In the genomic region with DNA sequence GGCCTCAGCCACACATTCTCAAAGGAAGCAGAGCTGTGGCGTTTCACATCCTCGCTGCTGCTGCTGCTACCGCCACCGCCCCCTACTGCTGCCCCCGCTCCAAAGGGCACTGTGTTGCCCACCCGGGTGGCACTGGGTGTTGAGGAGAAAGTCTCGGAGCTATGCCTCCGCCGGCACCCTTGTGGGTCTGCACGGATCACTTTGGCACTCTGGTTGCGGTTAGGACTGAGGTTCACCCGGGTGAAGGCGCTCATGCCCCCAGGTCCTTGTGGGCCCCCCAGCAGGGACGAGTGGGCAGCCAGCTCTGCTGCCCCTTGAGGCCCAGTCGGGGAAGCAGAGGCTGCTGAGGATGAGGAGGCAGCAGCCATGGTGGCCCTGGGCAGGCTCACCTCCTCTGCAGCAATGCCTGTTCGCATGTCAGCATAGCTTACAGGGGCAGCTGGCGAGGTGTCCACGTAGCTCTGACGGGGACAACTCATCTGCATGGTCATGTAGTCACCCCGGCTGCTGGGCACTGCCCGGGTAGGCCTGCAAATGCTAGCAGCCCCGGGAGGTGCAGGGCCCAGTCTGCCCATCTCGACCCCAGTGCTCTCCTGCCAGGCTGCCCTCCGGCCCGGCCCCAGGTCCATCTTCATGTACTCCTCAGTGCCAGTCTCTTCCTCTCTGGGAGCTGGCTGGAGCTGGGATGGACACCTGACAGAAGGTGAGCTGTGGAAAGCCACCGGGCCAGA, we compare ENCODE assay signal across 10 cellular contexts. TPM values are rescaled to one million over a fixed set of nuclear protein-coding genes. Genes with fewer than 3 reads are reported as not detected.
DNase-seq lines count a peak whose midpoint lies in the region; ATAC-seq and TF ChIP-seq lines count a peak whose summit lies in the region.
"Had no signal": no experiment of that assay in that cellular context is flagged by ENCODE, and none has a peak within 500 bp of the region (broad histone marks: within the 10 kb centered on the region; RNA-seq: fewer than 3 reads in every experiment).

No MANE protein-coding gene starts in this region.

- H3K9ac ChIP-seq in BLaER1: peak overlapping the region; percentile 58

- peaks cover 18% of the 10 kb centered on the region; the same call in 1 of the 2 replicates for H3K36me3 ChIP-seq in BLaER1
- H3K36me3 ChIP-seq in ovary: no peaks in the 10 kb centered on the region

- H3K9me3 ChIP-seq in BLaER1 (no peaks in the 10 kb centered on the region), ovary (no peaks in the 10 kb centered on the region)

- no peak for ATAC-seq in GM19035 (IDR thresholded peaks at IDR 0.05; ENCODE audit: unreplicated experiment)
- ATAC-seq: natural killer cell had no signal

- H3K4me1 ChIP-seq in BLaER1 (peaks cover 76% of the 10 kb centered on the region), ovary (ENCODE audit: insufficient read depth) (peaks cover 2% of the 10 kb centered on the region)

- TF ChIP-seq CTCF in RWPE1 (conservative IDR thresholded peaks at IDR 0.05; ENCODE audit: low read depth): peak; percentile 19
- peak; percentile 17 for TF ChIP-seq CTCF in fibroblast of villous mesenchyme (IDR thresholded peaks at IDR 0.05; ENCODE audit: insufficient read depth, low read depth, low read length)
- TF ChIP-seq CTCF in ovary (IDR thresholded peaks at IDR 0.05): peak in 1 of 3 donors; percentile 18

- no peak for TF ChIP-seq POLR2A in ovary (IDR thresholded peaks at IDR 0.05)

- 7 to 13% (median 8%) methylated on average over 25 to 26 of the region's 26 CpGs for WGBS in ovary, 3 donors

- POLR2A ChIA-PET in RWPE1 (lab: Yijun Ruan, JAX; ENCODE audit: low non-redundant PET): no interaction called here

- intact Hi-C loops in ovary (cut with DNase I): loop anchor here (2.0 to 10.0 kb wide), 13 partner anchors 43 to 908 kb away; no protein-coding TSS in a partner anchor

- peak overlapping the region; percentile 48 for H3K4me3 ChIP-seq in BLaER1
- H3K4me3 ChIP-seq in fibroblast of villous mesenchyme (ENCODE audit: low read depth, low read length): peak overlapping the region; percentile 70
- peak overlapping the region; percentile 93 for H3K4me3 ChIP-seq in ovary

- H4K20me1 ChIP-seq in BLaER1: peaks cover 30% of the 10 kb centered on the region

- H3K27me3 ChIP-seq in BLaER1 (no peaks in the 10 kb centered on the region), ovary (no peaks in the 10 kb centered on the region)

- peak overlapping the region; percentile 94 for H3K4me2 ChIP-seq in BLaER1

- CTCF ChIA-PET in RWPE1 (lab: Yijun Ruan, JAX): interaction anchor here (1.0 kb wide), 1 partner anchor 588 kb away, joined by 3 read pairs; no protein-coding TSS in a partner anchor

- no peak for TF ChIP-seq EP300 in ovary (IDR thresholded peaks at IDR 0.05)

- peak; percentile 14 for DNase-seq in RWPE1 (ENCODE audit: low spot score)
- DNase-seq in fibroblast of villous mesenchyme (ENCODE audit: low read depth): peak; percentile 40
- DNase-seq in ovary: peak; percentile 26 to 54 (median 48)
- no peak for DNase-seq in NCI-H1694 treated with DMSO at 0.1 percent for 48 hours (lab: John Stamatoyannopoulos, UW)
- no peak for DNase-seq in dermis blood vessel endothelial cell
- no peak for DNase-seq in activated CD4-positive, alpha-beta T cell treated with anti-CD3 and anti-CD28 coated beads for 1 hour
- DNase-seq: activated naive CD4-positive, alpha-beta T cell treated with anti-CD3 and anti-CD28 coated beads for 36 hours; natural killer cell had no signal

- H3K27ac ChIP-seq in BLaER1 (peak overlapping the region; percentile 71), RWPE1 (peak overlapping the region; percentile 92), ovary (peak overlapping the region; percentile 90 to 96)

RNA-seq across cellular contexts. Expression of a gene that starts 4.2 kb away (rescaled TPM):
- total RNA-seq in fibroblast of villous mesenchyme (33.2 and 33.8 TPM in 2 replicates), ovary (10 to 100 TPM; 29.5 to 87.0 (median 45.1) TPM), dermis blood vessel endothelial cell (0.17 and 0.23 TPM in 2 replicates)
- 10 to 100 TPM; 22.3 to 40.2 TPM for polyA plus RNA-seq in ovary

RNA-seq across cellular contexts. Expression of a gene that starts 40.4 kb away (rescaled TPM):
- total RNA-seq in fibroblast of villous mesenchyme (18.7 and 38.9 TPM in 2 replicates), ovary (10 to 100 TPM; 18.5 to 95.8 (median 62.4) TPM), dermis blood vessel endothelial cell (14.3 and 16.0 TPM in 2 replicates)
- polyA plus RNA-seq in ovary: 10 to 100 TPM; 11.5 to 44.9 TPM

Comparison
In these comparisons a context has a peak if more than half of its experiments do, and no peak if none do; other contexts are left out.
1. DNase-seq: peak in RWPE1 (single experiment), fibroblast of villous mesenchyme (single experiment) and ovary (5 of 5); none in NCI-H1694 treated with DMSO at 0.1 percent for 48 hours (single experiment), dermis blood vessel endothelial cell (single experiment) and activated CD4-positive, alpha-beta T cell treated with anti-CD3 and anti-CD28 coated beads for 1 hour (single experiment).
2. RNA of a gene that starts 4.2 kb away (total RNA-seq): 29.5 to 87.0 TPM in ovary and 33.2 to 33.8 TPM in fibroblast of villous mesenchyme; 0.17 to 0.23 TPM in dermis blood vessel endothelial cell; every median in the first group is over 10 times any median in the second.
3. Peak in every context shown above with its lines, with median percentiles within 50 percentile points of each other: H3K27ac ChIP-seq and H3K4me3 ChIP-seq.